Comparison of ENCODE assay signal across 9 cellular contexts in the genomic region with DNA sequence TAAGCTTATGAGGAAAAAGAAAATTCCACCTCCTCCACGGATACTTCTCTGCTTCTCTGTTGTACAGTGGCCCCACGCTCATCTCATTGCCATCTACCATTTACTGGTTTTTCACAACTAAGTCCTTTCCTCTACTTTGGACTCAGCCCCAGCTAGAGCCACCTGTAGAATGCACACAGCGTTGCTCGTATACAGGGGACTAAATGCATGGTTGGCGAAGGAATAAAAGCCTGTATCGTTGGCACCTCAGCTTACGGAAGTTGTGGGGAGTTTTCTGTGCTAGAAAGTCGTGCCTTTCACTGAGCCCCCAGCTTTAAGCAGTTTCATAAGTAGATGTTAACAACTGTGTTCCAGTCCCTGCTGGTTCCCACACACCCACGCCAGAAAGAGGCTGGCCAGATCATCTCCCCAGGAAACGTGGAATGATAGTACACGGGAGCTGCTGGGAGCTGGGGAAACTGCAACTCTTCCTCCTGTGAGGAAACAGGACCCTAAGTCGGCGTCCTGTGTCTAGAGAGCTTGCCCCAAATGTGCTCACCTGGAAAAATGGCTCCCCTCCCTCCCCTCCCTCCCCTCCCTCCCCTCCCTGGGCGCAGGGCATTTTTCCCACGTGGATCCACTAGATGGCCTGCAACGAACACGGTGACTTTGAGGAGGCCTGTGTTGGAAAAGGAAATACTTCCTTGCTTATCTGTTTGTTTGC. TPM values are rescaled to one million over a fixed set of nuclear protein-coding genes. Genes with fewer than 3 reads are reported as not detected.
DNase-seq lines count a peak whose midpoint lies in the region; ATAC-seq and TF ChIP-seq lines count a peak whose summit lies in the region.
"Had no signal": no experiment of that assay in that cellular context is flagged by ENCODE, and none has a peak within 500 bp of the region (broad histone marks: within the 10 kb centered on the region; RNA-seq: fewer than 3 reads in every experiment).

No MANE protein-coding gene starts in this region.

- no peaks in the 10 kb centered on the region for H3K36me3 ChIP-seq in right lobe of liver
- H3K36me3 ChIP-seq: Peyer's patch had no signal

- H3K4me1 ChIP-seq in right lobe of liver = peaks cover 0 to 12% (median 2%) of the 10 kb centered on the region in 4 donors
- H3K4me1 ChIP-seq: Peyer's patch had no signal

- H3K27ac ChIP-seq in caudate nucleus (ENCODE audit: low read depth, low read length) = peak overlapping the region; percentile 20
- no peak overlapping the region for H3K27ac ChIP-seq in right lobe of liver
- H3K27ac ChIP-seq: Peyer's patch had no signal

- intact Hi-C loops in right lobe of liver (cut with DNase I) = loop anchor here in 1 of 2 donors (10.0 kb wide), 1 partner anchor 296 kb away; no protein-coding TSS in a partner anchor

- DNase-seq in DMS79 treated with DMSO at 0.1 percent for 48 hours (lab: John Stamatoyannopoulos, UW) (peak; percentile 62), NCI-H2029 treated with DMSO at 0.1 percent for 48 hours (lab: John Stamatoyannopoulos, UW) (peak; percentile 24), caudate nucleus (lab: John Stamatoyannopoulos, UW) (peak in 40 of 61 donors; percentile 2 to 65 (median 24)), right lobe of liver (peak; percentile 58 to 71 (median 64)), activated gamma-delta T cell (lab: John Stamatoyannopoulos, UW) (no peak), 8988T (no peak), NCI-H187 treated with DMSO at 0.1 percent for 48 hours (lab: John Stamatoyannopoulos, UW) (no peak)

- WGBS in right lobe of liver (ENCODE audit: insufficient coverage, low coverage, low lambda C conversion rate, missing lambda C conversion rate) = 25% methylated on average over 15 of the region's 17 CpGs

- no peak for TF ChIP-seq POLR2A in right lobe of liver (IDR thresholded peaks at IDR 0.05)

- H3K9me3 ChIP-seq in right lobe of liver = no peaks in the 10 kb centered on the region

- TF ChIP-seq CTCF in right lobe of liver (IDR thresholded peaks at IDR 0.05) = peak; percentile 28 to 52 (median 49)

- ATAC-seq in right lobe of liver = peak; percentile 82 to 95 (median 93)
- ATAC-seq in activated CD4-positive, CD25-positive, alpha-beta regulatory T cell treated with anti-CD3 and anti-CD28 coated beads, Interleukin-2, amount 50 U/mL, for 24 hours = no peak

- H3K4me3 ChIP-seq in right lobe of liver = peak overlapping the region in 1 of 3 donors; percentile 38
- H3K4me3 ChIP-seq: Peyer's patch had no signal

- H3K27me3 ChIP-seq in right lobe of liver = no peaks in the 10 kb centered on the region
- H3K27me3 ChIP-seq: Peyer's patch had no signal

RNA-seq across cellular contexts. Expression of gene RFX8, which starts 43.7 kb away (rescaled TPM):
- total RNA-seq in right lobe of liver = not detected
- total RNA-seq: Peyer's patch had no signal

Comparison
In these comparisons a context has a peak if more than half of its experiments do, and no peak if none do; other contexts are left out.
1. DNase-seq: peak in DMS79 treated with DMSO at 0.1 percent for 48 hours (single experiment), NCI-H2029 treated with DMSO at 0.1 percent for 48 hours (single experiment), caudate nucleus (40 of 61) and right lobe of liver (3 of 3); none in activated gamma-delta T cell (single experiment), 8988T (single experiment) and NCI-H187 treated with DMSO at 0.1 percent for 48 hours (single experiment).
2. ATAC-seq: peak in right lobe of liver (4 of 4); none in activated CD4-positive, CD25-positive, alpha-beta regulatory T cell treated with anti-CD3 and anti-CD28 coated beads, Interleukin-2, amount 50 U/mL, for 24 hours (0 of 2).